In genomic region chr17:17387461-17388362, GRCh38 we compare ENCODE assay signal across 8 cellular contexts.
DNase-seq lines count a peak whose midpoint lies in the region; ATAC-seq and TF ChIP-seq lines count a peak whose summit lies in the region.

No MANE protein-coding gene starts in this region.

- H3K27me3 ChIP-seq in hepatocyte (no peaks in the 10 kb centered on the region), upper lobe of right lung (no peaks in the 10 kb centered on the region)

- no peaks in the 10 kb centered on the region for H3K79me2 ChIP-seq in hepatocyte

- H3K9me3 ChIP-seq in hepatocyte (ENCODE audit: low read depth), result no peaks in the 10 kb centered on the region
- no peaks in the 10 kb centered on the region for H3K9me3 ChIP-seq in upper lobe of right lung

- intact Hi-C loops in upper lobe of right lung (cut with DNase I), result no loop called here

- H3K4me1 ChIP-seq in hepatocyte (ENCODE audit: insufficient read depth) (peaks cover 7% of the 10 kb centered on the region), upper lobe of right lung (no peaks in the 10 kb centered on the region)

- H3K36me3 ChIP-seq in hepatocyte (replicated peaks; ENCODE audit: insufficient read depth, low read depth), result no peaks in the 10 kb centered on the region
- H3K36me3 ChIP-seq in upper lobe of right lung, result no peaks in the 10 kb centered on the region

- no peaks in the 10 kb centered on the region for H4K20me1 ChIP-seq in hepatocyte (ENCODE audit: insufficient read depth, poor library complexity, severe bottlenecking)

- peak; percentile 17 for DNase-seq in stimulated activated CD4-positive, alpha-beta T cell treated with anti-CD3 and anti-CD28 coated beads, Interleukin-15, amount 100 ng/mL, for 24 hours
- DNase-seq in stimulated activated CD4-positive, alpha-beta T cell treated with anti-CD3 and anti-CD28 coated beads, Interleukin-2, amount 100 ng/mL, for 24 hours, result no peak
- DNase-seq in RPMI8226 (peak; percentile 90), hepatocyte (ENCODE audit: low spot score) (peak; percentile 66), upper lobe of right lung (peak; percentile 78), amygdala (lab: John Stamatoyannopoulos, UW) (no peak), GM19240 (ENCODE audit: insufficient read length, low spot score) (no peak)

- peak; percentile 84 for ATAC-seq in upper lobe of right lung
- no peak for ATAC-seq in GM21447 (IDR thresholded peaks at IDR 0.05; ENCODE audit: unreplicated experiment)

- H3K27ac ChIP-seq in hepatocyte, result peak overlapping the region; percentile 83
- no peak overlapping the region for H3K27ac ChIP-seq in upper lobe of right lung

- 64% methylated on average over 15 of the region's 15 CpGs for WGBS in hepatocyte (ENCODE audit: low lambda C conversion rate, missing lambda C conversion rate)

- no peaks in the 10 kb centered on the region for H3K9me2 ChIP-seq in hepatocyte (replicated peaks; ENCODE audit: insufficient read depth)

- H3K4me3 ChIP-seq in hepatocyte, result no peak overlapping the region
- no peak overlapping the region for H3K4me3 ChIP-seq in upper lobe of right lung

- no peak overlapping the region for H3K4me2 ChIP-seq in hepatocyte

- TF ChIP-seq CTCF in hepatocyte (IDR thresholded peaks at IDR 0.05; ENCODE audit: poor library complexity), result peak; percentile 38
- peak; percentile 45 for TF ChIP-seq CTCF in upper lobe of right lung (IDR thresholded peaks at IDR 0.05)

- no peak overlapping the region for H2AFZ ChIP-seq in hepatocyte

Comparison
In these comparisons a context has a peak if more than half of its experiments do, and no peak if none do; other contexts are left out.
1. DNase-seq: peak in stimulated activated CD4-positive, alpha-beta T cell treated with anti-CD3 and anti-CD28 coated beads, Interleukin-15, amount 100 ng/mL, for 24 hours (single experiment), RPMI8226 (single experiment), hepatocyte (single experiment) and upper lobe of right lung (single experiment); none in stimulated activated CD4-positive, alpha-beta T cell treated with anti-CD3 and anti-CD28 coated beads, Interleukin-2, amount 100 ng/mL, for 24 hours (0 of 2), amygdala (0 of 56) and GM19240 (single experiment).